Comparison of ENCODE assay signal across 14 cellular contexts in the genomic region with DNA sequence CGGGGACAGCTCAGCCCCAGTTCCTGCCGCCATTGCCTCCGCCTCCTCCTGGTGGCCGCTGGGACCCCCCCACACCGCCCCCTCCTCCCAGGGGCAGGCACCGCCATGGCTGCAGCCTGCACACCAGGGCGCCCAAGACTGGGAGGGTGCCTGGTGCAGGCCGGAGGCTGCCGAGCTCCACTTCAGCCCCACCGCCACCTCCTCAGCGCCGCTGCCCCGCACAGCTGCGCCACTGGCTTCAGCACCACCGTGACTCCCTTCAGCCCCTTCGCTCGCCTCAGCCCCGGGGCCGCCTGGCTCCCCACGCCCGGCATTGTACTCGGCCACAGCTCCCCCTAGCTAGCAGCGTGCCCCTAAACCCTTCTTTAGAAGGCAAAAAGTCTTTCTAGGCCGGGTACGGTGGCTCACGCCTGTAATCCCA.
DNase-seq lines count a peak whose midpoint lies in the region; ATAC-seq and TF ChIP-seq lines count a peak whose summit lies in the region.
"Had no signal": no experiment of that assay in that cellular context is flagged by ENCODE, and none has a peak within 500 bp of the region (broad histone marks: within the 10 kb centered on the region; RNA-seq: fewer than 3 reads in every experiment).

No MANE protein-coding gene starts in this region.

- ATAC-seq in activated B cell treated with CpG ODN at 0.5 μM for 24 hours (ENCODE audit: low read depth) (no peak), upper lobe of left lung (ENCODE audit: low FRiP score in 2 of 2) (no peak), HG03280 (IDR thresholded peaks at IDR 0.05; ENCODE audit: unreplicated experiment) (no peak)

- H2BK12ac ChIP-seq in neuronal stem cell (ENCODE audit: low read length): no peak overlapping the region
- H2BK12ac ChIP-seq in trophoblast cell (ENCODE audit: low read length): no peak overlapping the region

- no peaks in the 10 kb centered on the region for H3K9me3 Mint-ChIP-seq in activated B cell treated with CpG ODN at 0.5 μM for 24 hours

- H3K4me2 ChIP-seq in neuronal stem cell (ENCODE audit: insufficient read depth, low read length, poor library complexity, severe bottlenecking) (no peak overlapping the region), trophoblast cell (ENCODE audit: low read length) (no peak overlapping the region)

- peak overlapping the region; percentile 31 for H3K14ac ChIP-seq in neuronal stem cell (ENCODE audit: low read length)
- H3K14ac ChIP-seq in trophoblast cell (ENCODE audit: low read length): no peak overlapping the region

- H4K8ac ChIP-seq in neuronal stem cell (ENCODE audit: low read depth, low read length) (no peak overlapping the region), trophoblast cell (ENCODE audit: low read depth, low read length) (no peak overlapping the region)

- peaks cover 64% of the 10 kb centered on the region for H3K36me3 Mint-ChIP-seq in activated B cell treated with CpG ODN at 0.5 μM for 24 hours (ENCODE audit: low read depth)

- H3K27ac Mint-ChIP-seq in activated B cell treated with CpG ODN at 0.5 μM for 24 hours: no peak overlapping the region

- H3K4me1 ChIP-seq in neuronal stem cell (ENCODE audit: control insufficient read depth in 2 of 2, insufficient read depth in 1 of 2, low read depth in 1 of 2, low read length in 2 of 2) (no peaks in the 10 kb centered on the region), upper lobe of left lung (no peaks in the 10 kb centered on the region), trophoblast cell (ENCODE audit: control insufficient read depth in 1 of 2, insufficient read depth in 2 of 2, low read length in 2 of 2) (no peaks in the 10 kb centered on the region)

- H3K4me3 ChIP-seq in neuronal stem cell (ENCODE audit: low read length in 2 of 2) (no peak overlapping the region), upper lobe of left lung (no peak overlapping the region), trophoblast cell (ENCODE audit: low read depth, low read length) (no peak overlapping the region)

- H3K79me1 ChIP-seq in neuronal stem cell (ENCODE audit: low read depth, low read length) (no peaks in the 10 kb centered on the region), trophoblast cell (ENCODE audit: low read length) (no peaks in the 10 kb centered on the region)

- H4K12ac ChIP-seq in trophoblast cell (ENCODE audit: low read depth, low read length): no peak overlapping the region

- TF ChIP-seq CTCF in activated B cell treated with CpG ODN at 0.5 μM for 24 hours (IDR thresholded peaks at IDR 0.05) (no peak), upper lobe of left lung (IDR thresholded peaks at IDR 0.05) (no peak)

- CTCF ChIA-PET in activated B cell treated with CpG ODN at 0.5 μM for 24 hours (lab: Charles Lee): interaction anchor here (2.0 kb wide), 1 partner anchor 12 kb away, joined by 4 read pairs; no protein-coding TSS in a partner anchor

- H3K27ac ChIP-seq in neuronal stem cell (replicated peaks; ENCODE audit: low read length) (no peak overlapping the region), upper lobe of left lung (no peak overlapping the region), trophoblast cell (ENCODE audit: low read depth, low read length) (no peak overlapping the region)
- H3K27ac ChIP-seq: RWPE1 had no signal

- TF ChIP-seq POLR2A in upper lobe of left lung (IDR thresholded peaks at IDR 0.05): no peak

- intact Hi-C loops in activated B cell treated with CpG ODN at 0.5 μM for 24 hours (cut with micrococcal nuclease): no loop called here

- TF ChIP-seq EP300 in upper lobe of left lung (IDR thresholded peaks at IDR 0.05): no peak

- no peak overlapping the region for H2AFZ ChIP-seq in neuronal stem cell (ENCODE audit: low read length)
- no peak overlapping the region for H2AFZ ChIP-seq in trophoblast cell (ENCODE audit: insufficient read depth, low read length, poor library complexity)

- H3K4ac ChIP-seq in neuronal stem cell (ENCODE audit: low read length) (no peak overlapping the region), trophoblast cell (ENCODE audit: low read depth, low read length) (no peak overlapping the region)

- H3K27me3 Mint-ChIP-seq in activated B cell treated with CpG ODN at 0.5 μM for 24 hours: no peaks in the 10 kb centered on the region

- no peak overlapping the region for H2BK15ac ChIP-seq in neuronal stem cell (ENCODE audit: low read length)

- H4K91ac ChIP-seq in neuronal stem cell (ENCODE audit: low read depth, low read length, poor library complexity): no peak overlapping the region
- no peak overlapping the region for H4K91ac ChIP-seq in trophoblast cell (ENCODE audit: low read depth, low read length)

- H3K79me2 ChIP-seq in trophoblast cell (ENCODE audit: control insufficient read depth, insufficient read depth, low read length, poor library complexity): no peaks in the 10 kb centered on the region

- H2BK120ac ChIP-seq in neuronal stem cell (ENCODE audit: low read depth, low read length): no peak overlapping the region
- H2BK120ac ChIP-seq in trophoblast cell (ENCODE audit: insufficient read depth, low read length, poor library complexity): no peak overlapping the region

- WGBS in neuronal stem cell (ENCODE audit: extremely low coverage in 2 of 2, insufficient read length in 2 of 2, insufficient replicate concordance in 1 of 2), 2 donors: no CpG with 5 or more reads among the region's 26 CpGs
- 95 to 97% methylated on average over 22 of the region's 26 CpGs for WGBS in upper lobe of left lung, 2 donors
- WGBS in trophoblast cell (ENCODE audit: extremely low coverage, insufficient coverage, insufficient read length): no CpG with 5 or more reads among the region's 26 CpGs

- peak; percentile 30 for DNase-seq in activated effector memory CD4-positive, alpha-beta T cell treated with anti-CD3 and anti-CD28 coated beads, Interleukin-2, amount 50 U/mL, for 16 hours
- DNase-seq in activated effector memory CD4-positive, alpha-beta T cell treated with Interleukin-2 at 50 U/mL for 16 hours: no peak
- peak; percentile 12 for DNase-seq in activated B cell treated with CpG ODN at 0.5 μM for 24 hours
- no peak for DNase-seq in neuronal stem cell (ENCODE audit: low spot score)
- peak; percentile 6 to 73 for DNase-seq in upper lobe of left lung
- no peak for DNase-seq in trophoblast cell
- no peak for DNase-seq in NCI-H82 treated with DMSO at 0.1 percent for 48 hours (lab: John Stamatoyannopoulos, UW; ENCODE audit: unreplicated experiment)
- DNase-seq: C1 segment of cervical spinal cord, DMS153, NCI-H1436, NCI-H226, NCI-H526 had no signal

- no peak overlapping the region for H3K4me3 Mint-ChIP-seq in activated B cell treated with CpG ODN at 0.5 μM for 24 hours

- H3K36me3 ChIP-seq in neuronal stem cell (replicated peaks in 1 of 2; ENCODE audit: control insufficient read depth in 2 of 2, insufficient read depth in 2 of 2, low read length in 2 of 2) (peaks cover 13 to 20% of the 10 kb centered on the region in 2 donors), upper lobe of left lung (peaks cover 4 to 74% (median 36%) of the 10 kb centered on the region in 4 donors), trophoblast cell (ENCODE audit: control insufficient read depth in 1 of 2, insufficient read depth in 2 of 2, low read length in 2 of 2) (peaks cover 24 to 26% of the 10 kb centered on the region in 2 experiments)

- H3K4me1 Mint-ChIP-seq in activated B cell treated with CpG ODN at 0.5 μM for 24 hours: no peaks in the 10 kb centered on the region

- H2AK5ac ChIP-seq in neuronal stem cell (ENCODE audit: low read depth, low read length) (no peak overlapping the region), trophoblast cell (ENCODE audit: low read length) (no peak overlapping the region)

- POLR2A ChIA-PET in activated B cell treated with CpG ODN at 0.5 μM for 24 hours (lab: Charles Lee): no interaction called here

- H3K18ac ChIP-seq in neuronal stem cell (ENCODE audit: low read length): peak overlapping the region; percentile 42
- H3K18ac ChIP-seq in trophoblast cell (ENCODE audit: low read length): no peak overlapping the region

- H3K27me3 ChIP-seq in neuronal stem cell (ENCODE audit: control insufficient read depth in 3 of 3, insufficient read depth in 3 of 3, low read depth in 1 of 3, low read length in 3 of 3): no peaks in the 10 kb centered on the region
- H3K27me3 ChIP-seq in upper lobe of left lung: no peaks in the 10 kb centered on the region
- H3K27me3 ChIP-seq in trophoblast cell (ENCODE audit: insufficient read depth, low read length): no peaks in the 10 kb centered on the region

- H2BK5ac ChIP-seq in neuronal stem cell (ENCODE audit: low read length) (no peak overlapping the region), trophoblast cell (ENCODE audit: low read depth, low read length, poor library complexity) (no peak overlapping the region)

- H3K9ac ChIP-seq in neuronal stem cell (ENCODE audit: low read depth, low read length, poor library complexity) (no peak overlapping the region), trophoblast cell (ENCODE audit: low read length) (no peak overlapping the region)

- H3K23ac ChIP-seq in neuronal stem cell (ENCODE audit: low read depth, low read length, poor library complexity) (peak overlapping the region; percentile 47), trophoblast cell (ENCODE audit: low read length) (no peak overlapping the region)

- peaks cover 0 to 6% of the 10 kb centered on the region in 2 donors for H3K9me3 ChIP-seq in neuronal stem cell (replicated peaks in 1 of 2; ENCODE audit: control insufficient read depth in 2 of 2, insufficient read depth in 1 of 2, low read depth in 1 of 2, low read length in 2 of 2)
- H3K9me3 ChIP-seq in upper lobe of left lung: no peaks in the 10 kb centered on the region
- peaks cover 13% of the 10 kb centered on the region for H3K9me3 ChIP-seq in trophoblast cell (ENCODE audit: insufficient read depth, low read depth, low read length)

Comparison
In these comparisons a context has a peak if more than half of its experiments do, and no peak if none do; other contexts are left out.
1. DNase-seq: peak in activated effector memory CD4-positive, alpha-beta T cell treated with anti-CD3 and anti-CD28 coated beads, Interleukin-2, amount 50 U/mL, for 16 hours (single experiment), activated B cell treated with CpG ODN at 0.5 μM for 24 hours (single experiment) and upper lobe of left lung (2 of 2); none in activated effector memory CD4-positive, alpha-beta T cell treated with Interleukin-2 at 50 U/mL for 16 hours (single experiment), neuronal stem cell (single experiment), trophoblast cell (0 of 2) and NCI-H82 treated with DMSO at 0.1 percent for 48 hours (single experiment).